16 cellular contexts compared by ENCODE assay signal in genomic region chr3:31729082-31729481, GRCh38.
"Had no signal": no experiment of that assay in that cellular context is flagged by ENCODE, and none has a peak within 500 bp of the region (broad histone marks: within the 10 kb centered on the region; RNA-seq: fewer than 3 reads in every experiment).

No MANE protein-coding gene starts in this region.

- H3K9me3 Mint-ChIP-seq: activated CD4-positive, alpha-beta memory T cell treated with anti-CD3 and anti-CD28 coated beads, Interleukin-2, amount 10 ng/mL, durations not matched to agents 7 days and 5 days; nephron had no signal

- H3K4me3 Mint-ChIP-seq: activated CD4-positive, alpha-beta memory T cell treated with anti-CD3 and anti-CD28 coated beads, Interleukin-2, amount 10 ng/mL, durations not matched to agents 7 days and 5 days; activated CD4-positive, alpha-beta T cell treated with anti-CD3 and anti-CD28 coated beads for 36 hours; activated naive CD8-positive, alpha-beta T cell; nephron had no signal

- DNase-seq: activated CD4-positive, alpha-beta memory T cell treated with anti-CD3 and anti-CD28 coated beads, Interleukin-2, amount 10 ng/mL, durations not matched to agents 7 days and 5 days; activated CD4-positive, alpha-beta T cell treated with anti-CD3 and anti-CD28 coated beads for 36 hours; activated gamma-delta T cell; activated T-cell treated with anti-CD3 and anti-CD28 coated beads, Interleukin-2, amount 50 U/mL, for 48 hours; amygdala; brain microvascular endothelial cell; dorsolateral prefrontal cortex; glutamatergic neuron; left cardiac atrium; sigmoid colon; stimulated activated CD4-positive, alpha-beta T cell treated with anti-CD3 and anti-CD28 coated beads, Interleukin-2, amount 100 ng/mL, for 24 hours; stimulated activated naive CD4-positive, alpha-beta T cell had no signal

- H3K9me3 ChIP-seq: esophagus muscularis mucosa, sigmoid colon had no signal

- H3K36me3 Mint-ChIP-seq: activated naive CD8-positive, alpha-beta T cell had no signal

- H3K27me3 Mint-ChIP-seq: activated naive CD8-positive, alpha-beta T cell had no signal

- H3K27me3 ChIP-seq: brain microvascular endothelial cell, dorsolateral prefrontal cortex, esophagus muscularis mucosa, sigmoid colon had no signal

- H3K4me3 ChIP-seq: dorsolateral prefrontal cortex, esophagus muscularis mucosa, sigmoid colon had no signal

- H3K4me1 Mint-ChIP-seq: activated CD4-positive, alpha-beta memory T cell treated with anti-CD3 and anti-CD28 coated beads, Interleukin-2, amount 10 ng/mL, durations not matched to agents 7 days and 5 days; activated CD4-positive, alpha-beta T cell treated with anti-CD3 and anti-CD28 coated beads for 36 hours had no signal

- ATAC-seq: activated CD4-positive, alpha-beta T cell treated with anti-CD3 and anti-CD28 coated beads for 36 hours had no signal

- H3K27ac ChIP-seq: brain microvascular endothelial cell, dorsolateral prefrontal cortex, esophagus muscularis mucosa, sigmoid colon, VCaP had no signal

- H3K36me3 ChIP-seq: brain microvascular endothelial cell, esophagus muscularis mucosa, sigmoid colon had no signal

- H3K27ac Mint-ChIP-seq: activated CD4-positive, alpha-beta memory T cell treated with anti-CD3 and anti-CD28 coated beads, Interleukin-2, amount 10 ng/mL, durations not matched to agents 7 days and 5 days; activated CD4-positive, alpha-beta T cell treated with anti-CD3 and anti-CD28 coated beads for 36 hours; activated naive CD8-positive, alpha-beta T cell; nephron had no signal
